14 cellular contexts compared by ENCODE assay signal in genomic region chr6:168333039-168333438, GRCh38.
A peak's percentile ranks its signal among the peaks of the same experiment; 100 is the strongest.
DNase-seq lines count a peak whose midpoint lies in the region; ATAC-seq and TF ChIP-seq lines count a peak whose summit lies in the region.
"Had no signal": no experiment of that assay in that cellular context is flagged by ENCODE, and none has a peak within 500 bp of the region (broad histone marks: within the 10 kb centered on the region; RNA-seq: fewer than 3 reads in every experiment).

No MANE protein-coding gene starts in this region.

- H3K4me3 ChIP-seq in GM12875 (ENCODE audit: low read depth, low read length): no peak overlapping the region

- TF ChIP-seq CTCF in 22Rv1 (IDR thresholded peaks at IDR 0.05) (peak; percentile 71), GM12875 (IDR thresholded peaks at IDR 0.05; ENCODE audit: borderline replicate concordance, insufficient read depth, low read depth, low read length) (peak; percentile 19; the same call in 1 of the 2 replicates)

- H3K27ac ChIP-seq in 22Rv1: no peak overlapping the region

- peak; percentile 59 for DNase-seq in RKO (ENCODE audit: low spot score)
- DNase-seq in iPS-NIHi11 (ENCODE audit: low spot score): peak; percentile 75
- DNase-seq in NCI-H2196 treated with DMSO at 0.1 percent for 48 hours (lab: John Stamatoyannopoulos, UW; ENCODE audit: unreplicated experiment): no peak
- no peak for DNase-seq in HCEC 1CT
- DNase-seq in AG20443 (ENCODE audit: low spot score): no peak
- DNase-seq: activated CD8-positive, alpha-beta T cell treated with anti-CD3 and anti-CD28 coated beads for 36 hours; CD8-positive, alpha-beta T cell; foreskin melanocyte; naive thymus-derived CD4-positive, alpha-beta T cell; Right ventricle myocardium superior; stimulated activated CD4-positive, alpha-beta T cell treated with anti-CD3 and anti-CD28 coated beads, Interleukin-2, amount 100 ng/mL, for 48 hours had no signal

- ATAC-seq in HG02763 (IDR thresholded peaks at IDR 0.05; ENCODE audit: unreplicated experiment): no peak
- ATAC-seq: activated CD8-positive, alpha-beta T cell treated with anti-CD3 and anti-CD28 coated beads for 36 hours; CD8-positive, alpha-beta T cell; naive thymus-derived CD4-positive, alpha-beta T cell had no signal

Comparison
In these comparisons a context has a peak if more than half of its experiments do, and no peak if none do; other contexts are left out.
1. DNase-seq: peak in RKO (single experiment) and iPS-NIHi11 (single experiment); none in NCI-H2196 treated with DMSO at 0.1 percent for 48 hours (single experiment), HCEC 1CT (single experiment) and AG20443 (single experiment).